ENCODE assay signal across 8 cellular contexts in the genomic region with DNA sequence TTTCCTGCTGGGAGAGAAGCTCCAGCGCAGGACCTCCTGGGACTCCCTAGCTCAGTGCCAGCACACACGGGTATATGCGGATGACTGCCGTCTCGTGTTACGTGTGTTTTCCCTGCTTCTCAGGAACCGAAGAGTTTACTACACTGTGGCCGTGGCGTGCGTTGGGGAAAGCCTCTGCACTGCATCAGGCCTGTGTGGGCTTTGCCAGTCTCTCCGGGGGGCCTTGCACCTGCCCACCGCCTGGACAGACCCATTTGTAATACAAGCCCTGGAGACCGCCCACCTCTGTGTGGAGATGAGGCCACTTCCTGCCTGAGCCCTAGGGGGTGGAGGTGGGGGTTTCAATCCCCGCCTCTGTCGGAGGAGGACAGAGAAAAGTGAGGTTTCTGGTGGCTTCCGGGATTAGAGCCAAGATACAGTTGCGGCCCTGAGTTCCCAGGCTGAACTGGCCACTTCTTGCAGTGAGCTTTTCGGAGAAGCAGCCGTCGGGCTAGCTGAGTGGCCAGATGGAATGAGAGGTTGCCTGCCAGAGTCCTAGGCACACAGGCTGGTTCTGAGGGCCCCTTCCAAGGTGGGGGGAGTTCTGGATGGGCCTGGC. TPM values are rescaled to one million over a fixed set of nuclear protein-coding genes. Genes with fewer than 3 reads are reported as not detected.
DNase-seq lines count a peak whose midpoint lies in the region; ATAC-seq and TF ChIP-seq lines count a peak whose summit lies in the region.

No MANE protein-coding gene starts in this region.

- peak overlapping the region; percentile 64 for H3K27ac ChIP-seq in psoas muscle

- ATAC-seq in GM19455 (IDR thresholded peaks at IDR 0.05; ENCODE audit: unreplicated experiment): peak; percentile 58
- peak; percentile 43 for ATAC-seq in HG03457 (IDR thresholded peaks at IDR 0.05; ENCODE audit: unreplicated experiment)
- peak; percentile 2 to 20 (median 10) for ATAC-seq in psoas muscle

- peaks cover 57% of the 10 kb centered on the region for H3K4me1 ChIP-seq in psoas muscle

- no peak overlapping the region for H3K4me3 ChIP-seq in psoas muscle

- 45 to 71% (median 58%) methylated on average over 20 of the region's 20 CpGs for WGBS in psoas muscle, 3 donors

- no peaks in the 10 kb centered on the region for H3K27me3 ChIP-seq in psoas muscle (ENCODE audit: insufficient read depth in 3 of 3, low read length in 2 of 3)

- no peaks in the 10 kb centered on the region for H3K9me3 ChIP-seq in psoas muscle

- intact Hi-C loops in psoas muscle (cut with DNase I): loop anchor here in 1 of 2 donors (5.0 kb wide), 1 partner anchor 33 kb away; no protein-coding TSS in a partner anchor

- TF ChIP-seq CTCF in psoas muscle (IDR thresholded peaks at IDR 0.05): no peak

- H3K36me3 ChIP-seq in psoas muscle (ENCODE audit: insufficient read depth in 1 of 2, low read depth in 1 of 2): no peaks in the 10 kb centered on the region

- DNase-seq in EH (ENCODE audit: low read depth) (peak; percentile 91), OCI-M1 (lab: John Stamatoyannopoulos, UW) (peak; percentile 91), brain pericyte (ENCODE audit: low read depth, low spot score) (peak; percentile 90), psoas muscle (no peak), ecto neural progenitor cell (ENCODE audit: low spot score) (no peak), amniotic stem cell (lab: John Stamatoyannopoulos, UW) (no peak)

RNA-seq across cellular contexts. Expression of a gene that starts 43.4 kb away (rescaled TPM):
- 10 to 100 TPM; 47.0 to 90.5 (median 64.6) TPM for total RNA-seq in psoas muscle
- 10 to 100 TPM; 10.8 to 34.7 (median 22.0) TPM for polyA plus RNA-seq in psoas muscle

Comparison
In these comparisons a context has a peak if more than half of its experiments do, and no peak if none do; other contexts are left out.
1. DNase-seq: peak in EH (single experiment), OCI-M1 (single experiment) and brain pericyte (single experiment); none in psoas muscle (0 of 2), ecto neural progenitor cell (single experiment) and amniotic stem cell (single experiment).
2. Peak in every context shown above with its lines, with median percentiles within 50 percentile points of each other: ATAC-seq.